In genomic region chr17:4573682-4574081, GRCh38 we compare ENCODE assay signal across 11 cellular contexts. TPM values are rescaled to one million over a fixed set of nuclear protein-coding genes. Genes with fewer than 3 reads are reported as not detected.
DNase-seq lines count a peak whose midpoint lies in the region; ATAC-seq and TF ChIP-seq lines count a peak whose summit lies in the region.
"Had no signal": no experiment of that assay in that cellular context is flagged by ENCODE, and none has a peak within 500 bp of the region (broad histone marks: within the 10 kb centered on the region; RNA-seq: fewer than 3 reads in every experiment).

No MANE protein-coding gene starts in this region.

- H3K4me3 Mint-ChIP-seq in activated T-cell treated with anti-CD3 and anti-CD28 coated beads, Interleukin-2, amount 50 U/mL, for 4 hours = no peak overlapping the region
- no peak overlapping the region for H3K4me3 Mint-ChIP-seq in progenitor cell of endocrine pancreas (ENCODE audit: low read depth)
- H3K4me3 Mint-ChIP-seq in Caco-2 (ENCODE audit: unreplicated experiment) = no peak overlapping the region

- H3K27ac Mint-ChIP-seq in progenitor cell of endocrine pancreas = no peak overlapping the region
- no peak overlapping the region for H3K27ac Mint-ChIP-seq in Caco-2 (ENCODE audit: unreplicated experiment)

- no peak overlapping the region for H3K27ac ChIP-seq in Panc1 (ENCODE audit: low read length)
- H3K27ac ChIP-seq in left lung = no peak overlapping the region
- H3K27ac ChIP-seq in ascending aorta = no peak overlapping the region

- intact Hi-C loops in Panc1 (cut with micrococcal nuclease; ENCODE audit: unreplicated experiment) = no loop called here
- intact Hi-C loops in left lung (cut with DNase I) = no loop called here
- intact Hi-C loops in ascending aorta (cut with DNase I) = no loop called here
- intact Hi-C loops in Caco-2 (cut with micrococcal nuclease; ENCODE audit: unreplicated experiment) = no loop called here

- no peaks in the 10 kb centered on the region for H3K27me3 ChIP-seq in Panc1 (ENCODE audit: control insufficient read depth, insufficient read depth, low read length)
- no peaks in the 10 kb centered on the region for H3K27me3 ChIP-seq in left lung
- no peaks in the 10 kb centered on the region for H3K27me3 ChIP-seq in ascending aorta
- no peaks in the 10 kb centered on the region for H3K27me3 ChIP-seq in Caco-2 (replicated peaks; ENCODE audit: control insufficient read depth, insufficient read depth, low read length)

- CTCF ChIA-PET in Panc1 (lab: Charles Lee) (no interaction called here), Caco-2 (lab: Charles Lee) (no interaction called here)

- H3K36me3 ChIP-seq in Panc1 (ENCODE audit: control insufficient read depth, insufficient read depth, low read length) = no peaks in the 10 kb centered on the region
- no peaks in the 10 kb centered on the region for H3K36me3 ChIP-seq in left lung
- H3K36me3 ChIP-seq in ascending aorta = no peaks in the 10 kb centered on the region
- H3K36me3 ChIP-seq in Caco-2 (ENCODE audit: control insufficient read depth, insufficient read depth, low read length) = no peaks in the 10 kb centered on the region

- peak; percentile 51 for ATAC-seq in Panc1
- ATAC-seq in activated T-cell treated with anti-CD3 and anti-CD28 coated beads, Interleukin-2, amount 50 U/mL, for 4 hours = peak; percentile 99
- peak; percentile 22 for ATAC-seq in left lung
- ATAC-seq in GM21526 (IDR thresholded peaks at IDR 0.05; ENCODE audit: low FRiP score, unreplicated experiment) = no peak

- no peak for TF ChIP-seq CTCF in Panc1 (IDR thresholded peaks at IDR 0.05)
- TF ChIP-seq CTCF in left lung (IDR thresholded peaks at IDR 0.05) = no peak
- TF ChIP-seq CTCF in progenitor cell of endocrine pancreas (IDR thresholded peaks at IDR 0.05; ENCODE audit: unreplicated experiment) = no peak
- TF ChIP-seq CTCF in ascending aorta (IDR thresholded peaks at IDR 0.05) = no peak
- no peak for TF ChIP-seq CTCF in Caco-2 (IDR thresholded peaks at IDR 0.05; ENCODE audit: insufficient read depth in 1 of 2, low read depth in 1 of 2, low read length in 1 of 2, severe bottlenecking in 1 of 2, unreplicated experiment in 1 of 2)

- peaks cover 3% of the 10 kb centered on the region for H3K27me3 Mint-ChIP-seq in activated T-cell treated with anti-CD3 and anti-CD28 coated beads, Interleukin-2, amount 50 U/mL, for 4 hours (ENCODE audit: low read depth)
- H3K27me3 Mint-ChIP-seq in progenitor cell of endocrine pancreas = no peaks in the 10 kb centered on the region
- no peaks in the 10 kb centered on the region for H3K27me3 Mint-ChIP-seq in Caco-2 (ENCODE audit: insufficient read depth, unreplicated experiment)

- no peaks in the 10 kb centered on the region; the same call in 1 of the 2 replicates for H3K4me1 ChIP-seq in Panc1 (ENCODE audit: control insufficient read depth, insufficient read depth, low read length)
- no peaks in the 10 kb centered on the region for H3K4me1 ChIP-seq in left lung
- H3K4me1 ChIP-seq in ascending aorta = no peaks in the 10 kb centered on the region
- peaks cover 8% of the 10 kb centered on the region for H3K4me1 ChIP-seq in Caco-2

- DNase-seq in Panc1 (ENCODE audit: low read depth, low spot score) (no peak), left lung (no peak), progenitor cell of endocrine pancreas (ENCODE audit: low spot score, unreplicated experiment) (no peak), ascending aorta (ENCODE audit: low spot score in 2 of 2) (no peak), Caco-2 (no peak)
- peak; percentile 47 for DNase-seq in activated T-cell treated with anti-CD3 and anti-CD28 coated beads, Interleukin-2, amount 50 U/mL, for 4 hours
- peak; percentile 28 for DNase-seq in stimulated activated CD8-positive, alpha-beta memory T cell treated with anti-CD3 and anti-CD28 coated beads, Interleukin-15, amount 100 ng/mL, for 24 hours (ENCODE audit: low read depth)
- DNase-seq: GF-D8 had no signal

- BruUV-seq in Panc1 (replicated peaks; lab: Mats Ljungman, UMichigan) (no TSS peak), Caco-2 (replicated peaks; lab: Mats Ljungman, UMichigan) (no TSS peak)

- H3K4me1 Mint-ChIP-seq in activated T-cell treated with anti-CD3 and anti-CD28 coated beads, Interleukin-2, amount 50 U/mL, for 4 hours (ENCODE audit: low read depth) = peaks cover 18% of the 10 kb centered on the region
- peaks cover 15% of the 10 kb centered on the region for H3K4me1 Mint-ChIP-seq in progenitor cell of endocrine pancreas (ENCODE audit: low read depth)
- no peaks in the 10 kb centered on the region for H3K4me1 Mint-ChIP-seq in Caco-2 (ENCODE audit: low read depth, unreplicated experiment)

- H3K4me3 ChIP-seq in Panc1 (ENCODE audit: low read depth in 2 of 2, low read length in 2 of 2) (no peak overlapping the region), left lung (no peak overlapping the region), ascending aorta (no peak overlapping the region), Caco-2 (ENCODE audit: low read depth, low read length) (no peak overlapping the region)

- in situ Hi-C loops in Panc1 (cut with HindIII; ENCODE audit: low pct_unique_long_range_greater_than_20kb, low sequenced_read_pairs) = no loop called here

- POLR2A ChIA-PET in Panc1 (lab: Charles Lee) (no interaction called here), Caco-2 (lab: Charles Lee) (interaction anchor here (1.0 kb wide), 1 partner anchor 10 kb away, joined by 3 read pairs; the partner anchor contains the start of gene SMTNL2)

- no peaks in the 10 kb centered on the region for H3K9me3 Mint-ChIP-seq in activated T-cell treated with anti-CD3 and anti-CD28 coated beads, Interleukin-2, amount 50 U/mL, for 4 hours
- H3K9me3 Mint-ChIP-seq in progenitor cell of endocrine pancreas (ENCODE audit: low read depth) = no peaks in the 10 kb centered on the region
- no peaks in the 10 kb centered on the region for H3K9me3 Mint-ChIP-seq in Caco-2 (ENCODE audit: unreplicated experiment)

- H3K36me3 Mint-ChIP-seq in activated T-cell treated with anti-CD3 and anti-CD28 coated beads, Interleukin-2, amount 50 U/mL, for 4 hours (ENCODE audit: insufficient read depth) = no peaks in the 10 kb centered on the region
- H3K36me3 Mint-ChIP-seq in progenitor cell of endocrine pancreas (ENCODE audit: insufficient read depth) = no peaks in the 10 kb centered on the region
- no peaks in the 10 kb centered on the region for H3K36me3 Mint-ChIP-seq in Caco-2 (ENCODE audit: insufficient read depth, unreplicated experiment)

- H3K9me3 ChIP-seq in Panc1 (ENCODE audit: control insufficient read depth, insufficient read depth, low read depth, low read length) = no peaks in the 10 kb centered on the region
- no peaks in the 10 kb centered on the region for H3K9me3 ChIP-seq in left lung
- no peaks in the 10 kb centered on the region for H3K9me3 ChIP-seq in ascending aorta
- no peaks in the 10 kb centered on the region for H3K9me3 ChIP-seq in Caco-2

RNA-seq across cellular contexts. Expression of gene SMTNL2, which starts 10.6 kb away (rescaled TPM):
- total RNA-seq in Panc1 (2021; ENCODE audit: unreplicated experiment) (not detected), left lung (1 to 10 TPM; 5.5 to 5.7 TPM), progenitor cell of endocrine pancreas (8.3 and 8.6 TPM in 2 replicates), ascending aorta (15.6 TPM), Caco-2 (2022) (38.8 and 39.3 TPM in 2 replicates)
- not detected for polyA plus RNA-seq in Panc1 (2012; ENCODE audit: insufficient read length)
- not detected for total RNA-seq in activated T-cell treated with anti-CD3 and anti-CD28 coated beads, Interleukin-2, amount 50 U/mL, for 4 hours
- total RNA-seq: LHCN-M2; T-helper 1 cell treated with Interleukin-12 subunit alpha and Interleukin-12 subunit beta and Interleukin-4 antibody, amounts not matched to agents 30 ng/mL and 1 ng/mL, for 36 hours had no signal

RNA-seq across cellular contexts. Expression of gene GGT6, which starts 13.3 kb away (rescaled TPM):
- total RNA-seq in Panc1 (2021; ENCODE audit: unreplicated experiment) = not detected
- not detected for polyA plus RNA-seq in Panc1 (2012; ENCODE audit: insufficient read length)
- not detected for total RNA-seq in activated T-cell treated with anti-CD3 and anti-CD28 coated beads, Interleukin-2, amount 50 U/mL, for 4 hours
- total RNA-seq in left lung = 10 to 100 TPM in 1 of 2 donors, 1 to 10 TPM in 1; 1.8 to 17.4 TPM
- not detected in 2 replicates for total RNA-seq in progenitor cell of endocrine pancreas
- not detected for total RNA-seq in ascending aorta
- total RNA-seq in Caco-2 (2022) = not detected in 2 replicates
- total RNA-seq: LHCN-M2; T-helper 1 cell treated with Interleukin-12 subunit alpha and Interleukin-12 subunit beta and Interleukin-4 antibody, amounts not matched to agents 30 ng/mL and 1 ng/mL, for 36 hours had no signal

RNA-seq across cellular contexts. Expression of gene MYBBP1A, which starts 18.5 kb away (rescaled TPM):
- 95.6 TPM for total RNA-seq in Panc1 (2021; ENCODE audit: unreplicated experiment)
- 123 TPM for polyA plus RNA-seq in Panc1 (2012; ENCODE audit: insufficient read length)
- 100 to 1,000 TPM; 261 to 278 (median 263) TPM for total RNA-seq in activated T-cell treated with anti-CD3 and anti-CD28 coated beads, Interleukin-2, amount 50 U/mL, for 4 hours
- total RNA-seq in left lung = 10 to 100 TPM; 34.7 to 53.8 TPM
- 55.2 and 55.6 TPM in 2 replicates for total RNA-seq in progenitor cell of endocrine pancreas
- 94.5 TPM for total RNA-seq in ascending aorta
- 44.5 and 47.4 TPM in 2 replicates for total RNA-seq in Caco-2 (2022)

Comparison
In these comparisons a context has a peak if more than half of its experiments do, and no peak if none do; other contexts are left out.
1. DNase-seq: peak in activated T-cell treated with anti-CD3 and anti-CD28 coated beads, Interleukin-2, amount 50 U/mL, for 4 hours (single experiment) and stimulated activated CD8-positive, alpha-beta memory T cell treated with anti-CD3 and anti-CD28 coated beads, Interleukin-15, amount 100 ng/mL, for 24 hours (single experiment); none in Panc1 (single experiment), left lung (0 of 2), progenitor cell of endocrine pancreas (single experiment), ascending aorta (0 of 2) and Caco-2 (0 of 2).